ENCODE assay signal across 1 cellular context in the genomic region with DNA sequence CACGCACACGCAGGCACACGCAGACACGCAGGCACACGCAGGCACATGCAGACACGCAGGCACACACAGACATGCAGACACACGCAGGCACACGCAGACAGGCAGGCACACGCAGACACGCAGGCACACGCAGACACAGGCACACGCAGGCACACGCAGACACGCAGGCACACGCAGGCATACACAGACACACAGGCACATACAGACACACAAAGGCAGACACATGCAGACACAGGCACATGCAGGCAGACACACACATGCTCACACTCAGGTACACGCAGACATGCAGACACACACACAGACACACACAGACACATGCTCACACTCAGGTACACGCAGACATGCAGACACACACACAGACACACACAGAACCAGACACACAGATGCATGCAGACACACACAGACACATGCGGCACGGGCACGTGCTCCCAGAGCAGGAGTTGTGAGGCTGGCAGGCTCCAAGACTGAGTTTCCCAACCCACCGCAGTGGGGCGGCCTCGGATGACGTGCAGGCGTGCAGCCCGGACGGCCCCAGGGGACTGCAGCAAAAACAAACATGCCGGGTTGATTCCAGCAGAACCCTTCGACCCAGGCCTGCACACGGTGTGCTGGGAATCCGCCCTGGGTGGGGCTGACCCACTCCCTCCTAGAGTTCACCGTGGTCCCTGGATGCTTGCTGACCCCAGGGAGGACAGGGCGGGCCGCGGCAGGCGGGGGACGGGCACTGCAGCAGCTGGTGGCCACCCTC.
TF ChIP-seq lines count a peak whose summit lies in the region.

No MANE protein-coding gene starts in this region.

TF ChIP-seq in HepG2, 621 proteins besides CTCF, POLR2A, EP300 and RAD21 (continued from another document and continues in another):
- TF ChIP-seq, protein P1, sequence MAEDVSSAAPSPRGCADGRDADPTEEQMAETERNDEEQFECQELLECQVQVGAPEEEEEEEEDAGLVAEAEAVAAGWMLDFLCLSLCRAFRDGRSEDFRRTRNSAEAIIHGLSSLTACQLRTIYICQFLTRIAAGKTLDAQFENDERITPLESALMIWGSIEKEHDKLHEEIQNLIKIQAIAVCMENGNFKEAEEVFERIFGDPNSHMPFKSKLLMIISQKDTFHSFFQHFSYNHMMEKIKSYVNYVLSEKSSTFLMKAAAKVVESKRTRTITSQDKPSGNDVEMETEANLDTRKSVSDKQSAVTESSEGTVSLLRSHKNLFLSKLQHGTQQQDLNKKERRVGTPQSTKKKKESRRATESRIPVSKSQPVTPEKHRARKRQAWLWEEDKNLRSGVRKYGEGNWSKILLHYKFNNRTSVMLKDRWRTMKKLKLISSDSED (CRISPR knock-in tag; IDR thresholded peaks at IDR 0.05): peak; percentile 67; the same call in 1 of the 2 replicates
- TF ChIP-seq ZNF747 (CRISPR knock-in tag; IDR thresholded peaks at IDR 0.05; ENCODE audit: borderline replicate concordance) (0 out of 2 replicates have a peak, but pooled peaks have one; percentile 33), CEBPB (IDR thresholded peaks at IDR 0.05; ENCODE audit: borderline replicate concordance, low read depth, low read length) (peak; percentile 85; the same call in 1 of the 2 replicates), ZIK1 (CRISPR knock-in tag; IDR thresholded peaks at IDR 0.05; ENCODE audit: borderline replicate concordance, low read depth) (peak; percentile 86; the same call in 1 of the 2 replicates), HOXA5 (CRISPR knock-in tag; IDR thresholded peaks at IDR 0.05) (no peak), ZNF343 (CRISPR knock-in tag; IDR thresholded peaks at IDR 0.05) (peak; percentile 56; the same call in 1 of the 2 replicates), FOXA1 (IDR thresholded peaks at IDR 0.05) (no peak), FOXA1 (CRISPR knock-in tag; IDR thresholded peaks at IDR 0.05) (peak; percentile 71; the same call in 1 of the 2 replicates), ZNF543 (CRISPR knock-in tag; IDR thresholded peaks at IDR 0.05) (0 out of 2 replicates have a peak, but pooled peaks have one; percentile 47), ZBTB38 (CRISPR knock-in tag; IDR thresholded peaks at IDR 0.05) (peak; percentile 91), ZNF781 (CRISPR knock-in tag; IDR thresholded peaks at IDR 0.05; ENCODE audit: borderline replicate concordance, not compliant biosample characterization) (no peak), STAT5B (CRISPR knock-in tag; IDR thresholded peaks at IDR 0.05) (no peak), ZFP36L2 (CRISPR knock-in tag; IDR thresholded peaks at IDR 0.05) (no peak), TP53 (CRISPR knock-in tag; conservative IDR thresholded peaks at IDR 0.05) (no peak), TRIM24 (CRISPR knock-in tag; IDR thresholded peaks at IDR 0.05) (peak; percentile 54; the same call in 1 of the 2 replicates), NFE2L2 (IDR thresholded peaks at IDR 0.05; ENCODE audit: low read length) (no peak), SIX1 (CRISPR knock-in tag; IDR thresholded peaks at IDR 0.05; ENCODE audit: borderline replicate concordance) (no peak), SRSF9 (IDR thresholded peaks at IDR 0.05; ENCODE audit: borderline replicate concordance, insufficient read depth, low read depth, low read length, poor library complexity, severe bottlenecking) (no peak), ZMYM4 (CRISPR knock-in tag; IDR thresholded peaks at IDR 0.05) (0 out of 2 replicates have a peak, but pooled peaks have one; percentile 22), KLF16 (CRISPR knock-in tag; IDR thresholded peaks at IDR 0.05) (0 out of 4 replicates have a peak, but pooled peaks of 1 of the 2 experiments have one; percentile 57), ZNF660 (CRISPR knock-in tag; IDR thresholded peaks at IDR 0.05; ENCODE audit: borderline replicate concordance, low read depth) (no peak), KLF13 (CRISPR knock-in tag; IDR thresholded peaks at IDR 0.05) (peak; percentile 67; the same call in 1 of the 2 replicates), ZNF572 (CRISPR knock-in tag; IDR thresholded peaks at IDR 0.05) (no peak), HNRNPH1 (optimal IDR thresholded peaks at IDR 0.05; ENCODE audit: low read depth, low read length) (no peak), ZMYM3 (CRISPR knock-in tag; IDR thresholded peaks at IDR 0.05) (peak; percentile 68), NR2F1 (CRISPR knock-in tag; IDR thresholded peaks at IDR 0.05) (no peak), HOXD1 (CRISPR knock-in tag; IDR thresholded peaks at IDR 0.05) (no peak), ZNF235 (CRISPR knock-in tag; IDR thresholded peaks at IDR 0.05; ENCODE audit: borderline replicate concordance) (no peak), ZNF160 (CRISPR knock-in tag; IDR thresholded peaks at IDR 0.05) (no peak; the same call in 1 of the 2 replicates), BCL6 (CRISPR knock-in tag; IDR thresholded peaks at IDR 0.05) (peak; percentile 70), ZNF766 (CRISPR knock-in tag; IDR thresholded peaks at IDR 0.05; ENCODE audit: borderline replicate concordance) (no peak), ZNF546 (CRISPR knock-in tag; conservative IDR thresholded peaks at IDR 0.05) (no peak), JARID2 (CRISPR knock-in tag; IDR thresholded peaks at IDR 0.05; ENCODE audit: insufficient replicate concordance) (no peak), NAIF1 (CRISPR knock-in tag; IDR thresholded peaks at IDR 0.05; ENCODE audit: borderline replicate concordance) (no peak), PHF5A (CRISPR knock-in tag; IDR thresholded peaks at IDR 0.05; ENCODE audit: low read depth, unreplicated experiment) (no peak), MATR3 (CRISPR knock-in tag; IDR thresholded peaks at IDR 0.05) (no peak), MAFG (CRISPR knock-in tag; IDR thresholded peaks at IDR 0.05) (no peak)
- TF ChIP-seq, protein P2, sequence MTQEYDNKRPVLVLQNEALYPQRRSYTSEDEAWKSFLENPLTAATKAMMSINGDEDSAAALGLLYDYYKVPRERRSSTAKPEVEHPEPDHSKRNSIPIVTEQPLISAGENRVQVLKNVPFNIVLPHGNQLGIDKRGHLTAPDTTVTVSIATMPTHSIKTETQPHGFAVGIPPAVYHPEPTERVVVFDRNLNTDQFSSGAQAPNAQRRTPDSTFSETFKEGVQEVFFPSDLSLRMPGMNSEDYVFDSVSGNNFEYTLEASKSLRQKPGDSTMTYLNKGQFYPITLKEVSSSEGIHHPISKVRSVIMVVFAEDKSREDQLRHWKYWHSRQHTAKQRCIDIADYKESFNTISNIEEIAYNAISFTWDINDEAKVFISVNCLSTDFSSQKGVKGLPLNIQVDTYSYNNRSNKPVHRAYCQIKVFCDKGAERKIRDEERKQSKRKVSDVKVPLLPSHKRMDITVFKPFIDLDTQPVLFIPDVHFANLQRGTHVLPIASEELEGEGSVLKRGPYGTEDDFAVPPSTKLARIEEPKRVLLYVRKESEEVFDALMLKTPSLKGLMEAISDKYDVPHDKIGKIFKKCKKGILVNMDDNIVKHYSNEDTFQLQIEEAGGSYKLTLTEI (CRISPR knock-in tag; conservative IDR thresholded peaks at IDR 0.05): no peak
- TF ChIP-seq, protein P3, sequence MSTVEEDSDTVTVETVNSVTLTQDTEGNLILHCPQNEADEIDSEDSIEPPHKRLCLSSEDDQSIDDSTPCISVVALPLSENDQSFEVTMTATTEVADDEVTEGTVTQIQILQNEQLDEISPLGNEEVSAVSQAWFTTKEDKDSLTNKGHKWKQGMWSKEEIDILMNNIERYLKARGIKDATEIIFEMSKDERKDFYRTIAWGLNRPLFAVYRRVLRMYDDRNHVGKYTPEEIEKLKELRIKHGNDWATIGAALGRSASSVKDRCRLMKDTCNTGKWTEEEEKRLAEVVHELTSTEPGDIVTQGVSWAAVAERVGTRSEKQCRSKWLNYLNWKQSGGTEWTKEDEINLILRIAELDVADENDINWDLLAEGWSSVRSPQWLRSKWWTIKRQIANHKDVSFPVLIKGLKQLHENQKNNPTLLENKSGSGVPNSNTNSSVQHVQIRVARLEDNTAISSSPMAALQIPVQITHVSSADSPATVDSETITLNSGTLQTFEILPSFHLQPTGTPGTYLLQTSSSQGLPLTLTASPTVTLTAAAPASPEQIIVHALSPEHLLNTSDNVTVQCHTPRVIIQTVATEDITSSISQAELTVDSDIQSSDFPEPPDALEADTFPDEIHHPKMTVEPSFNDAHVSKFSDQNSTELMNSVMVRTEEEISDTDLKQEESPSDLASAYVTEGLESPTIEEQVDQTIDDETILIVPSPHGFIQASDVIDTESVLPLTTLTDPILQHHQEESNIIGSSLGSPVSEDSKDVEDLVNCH (CRISPR knock-in tag; IDR thresholded peaks at IDR 0.05): 0 out of 2 replicates have a peak, but pooled peaks have one; percentile 37
- TF ChIP-seq, protein P4, sequence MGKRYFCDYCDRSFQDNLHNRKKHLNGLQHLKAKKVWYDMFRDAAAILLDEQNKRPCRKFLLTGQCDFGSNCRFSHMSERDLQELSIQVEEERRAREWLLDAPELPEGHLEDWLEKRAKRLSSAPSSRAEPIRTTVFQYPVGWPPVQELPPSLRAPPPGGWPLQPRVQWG (CRISPR knock-in tag; IDR thresholded peaks at IDR 0.05; ENCODE audit: borderline replicate concordance, low read depth): no peak
- TF ChIP-seq, protein P5, sequence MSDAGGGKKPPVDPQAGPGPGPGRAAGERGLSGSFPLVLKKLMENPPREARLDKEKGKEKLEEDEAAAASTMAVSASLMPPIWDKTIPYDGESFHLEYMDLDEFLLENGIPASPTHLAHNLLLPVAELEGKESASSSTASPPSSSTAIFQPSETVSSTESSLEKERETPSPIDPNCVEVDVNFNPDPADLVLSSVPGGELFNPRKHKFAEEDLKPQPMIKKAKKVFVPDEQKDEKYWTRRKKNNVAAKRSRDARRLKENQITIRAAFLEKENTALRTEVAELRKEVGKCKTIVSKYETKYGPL (CRISPR knock-in tag; IDR thresholded peaks at IDR 0.05): no peak
- TF ChIP-seq, protein P6, sequence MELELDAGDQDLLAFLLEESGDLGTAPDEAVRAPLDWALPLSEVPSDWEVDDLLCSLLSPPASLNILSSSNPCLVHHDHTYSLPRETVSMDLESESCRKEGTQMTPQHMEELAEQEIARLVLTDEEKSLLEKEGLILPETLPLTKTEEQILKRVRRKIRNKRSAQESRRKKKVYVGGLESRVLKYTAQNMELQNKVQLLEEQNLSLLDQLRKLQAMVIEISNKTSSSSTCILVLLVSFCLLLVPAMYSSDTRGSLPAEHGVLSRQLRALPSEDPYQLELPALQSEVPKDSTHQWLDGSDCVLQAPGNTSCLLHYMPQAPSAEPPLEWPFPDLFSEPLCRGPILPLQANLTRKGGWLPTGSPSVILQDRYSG (CRISPR knock-in tag; IDR thresholded peaks at IDR 0.05): 0 out of 2 replicates have a peak, but pooled peaks have one; percentile 44
- TF ChIP-seq, protein P7, sequence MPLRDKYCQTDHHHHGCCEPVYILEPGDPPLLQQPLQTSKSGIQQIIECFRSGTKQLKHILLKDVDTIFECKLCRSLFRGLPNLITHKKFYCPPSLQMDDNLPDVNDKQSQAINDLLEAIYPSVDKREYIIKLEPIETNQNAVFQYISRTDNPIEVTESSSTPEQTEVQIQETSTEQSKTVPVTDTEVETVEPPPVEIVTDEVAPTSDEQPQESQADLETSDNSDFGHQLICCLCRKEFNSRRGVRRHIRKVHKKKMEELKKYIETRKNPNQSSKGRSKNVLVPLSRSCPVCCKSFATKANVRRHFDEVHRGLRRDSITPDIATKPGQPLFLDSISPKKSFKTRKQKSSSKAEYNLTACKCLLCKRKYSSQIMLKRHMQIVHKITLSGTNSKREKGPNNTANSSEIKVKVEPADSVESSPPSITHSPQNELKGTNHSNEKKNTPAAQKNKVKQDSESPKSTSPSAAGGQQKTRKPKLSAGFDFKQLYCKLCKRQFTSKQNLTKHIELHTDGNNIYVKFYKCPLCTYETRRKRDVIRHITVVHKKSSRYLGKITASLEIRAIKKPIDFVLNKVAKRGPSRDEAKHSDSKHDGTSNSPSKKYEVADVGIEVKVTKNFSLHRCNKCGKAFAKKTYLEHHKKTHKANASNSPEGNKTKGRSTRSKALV (CRISPR knock-in tag; IDR thresholded peaks at IDR 0.05): no peak; the same call in 1 of the 2 replicates
- TF ChIP-seq, protein P8, sequence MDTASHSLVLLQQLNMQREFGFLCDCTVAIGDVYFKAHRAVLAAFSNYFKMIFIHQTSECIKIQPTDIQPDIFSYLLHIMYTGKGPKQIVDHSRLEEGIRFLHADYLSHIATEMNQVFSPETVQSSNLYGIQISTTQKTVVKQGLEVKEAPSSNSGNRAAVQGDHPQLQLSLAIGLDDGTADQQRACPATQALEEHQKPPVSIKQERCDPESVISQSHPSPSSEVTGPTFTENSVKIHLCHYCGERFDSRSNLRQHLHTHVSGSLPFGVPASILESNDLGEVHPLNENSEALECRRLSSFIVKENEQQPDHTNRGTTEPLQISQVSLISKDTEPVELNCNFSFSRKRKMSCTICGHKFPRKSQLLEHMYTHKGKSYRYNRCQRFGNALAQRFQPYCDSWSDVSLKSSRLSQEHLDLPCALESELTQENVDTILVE (CRISPR knock-in tag; IDR thresholded peaks at IDR 0.05): no peak
- TF ChIP-seq, protein P9, sequence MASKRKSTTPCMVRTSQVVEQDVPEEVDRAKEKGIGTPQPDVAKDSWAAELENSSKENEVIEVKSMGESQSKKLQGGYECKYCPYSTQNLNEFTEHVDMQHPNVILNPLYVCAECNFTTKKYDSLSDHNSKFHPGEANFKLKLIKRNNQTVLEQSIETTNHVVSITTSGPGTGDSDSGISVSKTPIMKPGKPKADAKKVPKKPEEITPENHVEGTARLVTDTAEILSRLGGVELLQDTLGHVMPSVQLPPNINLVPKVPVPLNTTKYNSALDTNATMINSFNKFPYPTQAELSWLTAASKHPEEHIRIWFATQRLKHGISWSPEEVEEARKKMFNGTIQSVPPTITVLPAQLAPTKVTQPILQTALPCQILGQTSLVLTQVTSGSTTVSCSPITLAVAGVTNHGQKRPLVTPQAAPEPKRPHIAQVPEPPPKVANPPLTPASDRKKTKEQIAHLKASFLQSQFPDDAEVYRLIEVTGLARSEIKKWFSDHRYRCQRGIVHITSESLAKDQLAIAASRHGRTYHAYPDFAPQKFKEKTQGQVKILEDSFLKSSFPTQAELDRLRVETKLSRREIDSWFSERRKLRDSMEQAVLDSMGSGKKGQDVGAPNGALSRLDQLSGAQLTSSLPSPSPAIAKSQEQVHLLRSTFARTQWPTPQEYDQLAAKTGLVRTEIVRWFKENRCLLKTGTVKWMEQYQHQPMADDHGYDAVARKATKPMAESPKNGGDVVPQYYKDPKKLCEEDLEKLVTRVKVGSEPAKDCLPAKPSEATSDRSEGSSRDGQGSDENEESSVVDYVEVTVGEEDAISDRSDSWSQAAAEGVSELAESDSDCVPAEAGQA (IDR thresholded peaks at IDR 0.05; ENCODE audit: low read depth): peak; percentile 66
- TF ChIP-seq, protein P9 (CRISPR knock-in tag; IDR thresholded peaks at IDR 0.05; ENCODE audit: borderline replicate concordance): no peak; the same call in 1 of the 2 replicates
